8 cellular contexts compared by ENCODE assay signal in the genomic region with DNA sequence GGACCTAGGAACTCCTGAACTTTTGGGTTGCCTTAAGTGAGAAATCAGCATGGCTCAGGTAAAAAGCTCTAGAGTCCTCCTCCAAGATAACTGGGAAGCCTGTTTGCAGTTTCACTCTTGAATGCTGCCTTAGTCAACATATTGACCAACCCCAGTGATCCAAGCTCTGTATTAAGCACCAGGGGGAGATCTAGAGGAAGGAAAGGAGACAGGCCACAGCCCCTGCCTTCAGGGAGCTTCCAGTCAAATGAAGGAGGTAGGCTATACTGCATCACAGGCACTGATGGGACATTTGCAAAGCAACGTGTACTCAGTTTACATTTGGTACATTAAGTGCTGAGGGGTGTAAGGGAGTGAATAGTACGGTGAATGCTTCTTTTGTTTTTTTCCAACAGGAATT. TPM values are rescaled to one million over a fixed set of nuclear protein-coding genes. Genes with fewer than 3 reads are reported as not detected.
DNase-seq lines count a peak whose midpoint lies in the region; ATAC-seq and TF ChIP-seq lines count a peak whose summit lies in the region.

No MANE protein-coding gene starts in this region.

- peak overlapping the region; percentile 89 for H3K9ac ChIP-seq in Loucy (ENCODE audit: low read depth, low read length, poor library complexity, severe bottlenecking)

- H4K20me1 ChIP-seq in Loucy (ENCODE audit: insufficient read depth, low read length, poor library complexity, severe bottlenecking): peaks cover 34% of the 10 kb centered on the region

- H3K27me3 ChIP-seq in BJ (ENCODE audit: control insufficient read depth, insufficient read depth, low read length): no peaks in the 10 kb centered on the region
- no peaks in the 10 kb centered on the region for H3K27me3 ChIP-seq in Loucy (ENCODE audit: insufficient read depth, low read length, poor library complexity, severe bottlenecking)
- H3K27me3 ChIP-seq in HAP-1 (ENCODE audit: low read depth): no peaks in the 10 kb centered on the region

- H3K4me2 ChIP-seq in Loucy (ENCODE audit: low read depth, low read length, poor library complexity, severe bottlenecking): peak overlapping the region; percentile 97

- POLR2A ChIA-PET in BJ (lab: Charles Lee): no interaction called here

- peaks cover 39% of the 10 kb centered on the region for H3K79me2 ChIP-seq in Loucy (ENCODE audit: insufficient read depth, low read length)

- peaks cover 55% of the 10 kb centered on the region for H3K4me1 Mint-ChIP-seq in nephron

- in situ Hi-C loops in HAP-1 (cut with MboI; ENCODE audit: low sequenced_read_pairs): no loop called here

- H3F3A ChIP-seq in Loucy (ENCODE audit: low read depth): peaks cover 3% of the 10 kb centered on the region; the same call in 1 of the 2 replicates

- peak overlapping the region; percentile 91 to 95 (median 92) for H3K4me3 Mint-ChIP-seq in nephron

- no peaks in the 10 kb centered on the region for H3K9me2 ChIP-seq in Loucy (replicated peaks; ENCODE audit: low read depth, low read length)

- DNase-seq in BJ (ENCODE audit: low read depth) (no peak), choroid plexus epithelial cell (ENCODE audit: low read depth) (no peak), HAP-1 (ENCODE audit: low spot score in 2 of 2) (no peak), NCI-H2227 treated with DMSO at 0.1 percent for 48 hours (lab: John Stamatoyannopoulos, UW) (no peak)
- no peak for DNase-seq in effector CD8-positive, alpha-beta T cell (lab: John Stamatoyannopoulos, UW)

- H3K9me3 ChIP-seq in Loucy (ENCODE audit: insufficient read depth, low read depth, low read length): no peaks in the 10 kb centered on the region
- H3K9me3 ChIP-seq in HAP-1: no peaks in the 10 kb centered on the region

- CTCF ChIA-PET in BJ (lab: Yijun Ruan, JAX): interaction anchor here (1.3 to 3.7 kb wide), 6 partner anchors 9 to 117 kb away, joined by 3 to 17 read pairs (median 8); no protein-coding TSS in a partner anchor

- H3K9me3 Mint-ChIP-seq in nephron: no peaks in the 10 kb centered on the region

- H3K36me3 ChIP-seq in BJ (ENCODE audit: control insufficient read depth, insufficient read depth, low read length): peaks cover 20% of the 10 kb centered on the region
- H3K36me3 ChIP-seq in Loucy (ENCODE audit: insufficient read depth, low read length): peaks cover 29% of the 10 kb centered on the region; the same call in 1 of the 2 replicates
- H3K36me3 ChIP-seq in HAP-1 (replicated peaks): peaks cover 49% of the 10 kb centered on the region

- H3K4me3 ChIP-seq in BJ (ENCODE audit: low read depth, low read length) (peak overlapping the region; percentile 86), Loucy (ENCODE audit: low read length, poor library complexity, severe bottlenecking) (peak overlapping the region; percentile 83), choroid plexus epithelial cell (ENCODE audit: low read depth, low read length) (peak overlapping the region; percentile 86), HAP-1 (no peak overlapping the region)

- no peaks in the 10 kb centered on the region for H3K27me3 Mint-ChIP-seq in nephron (ENCODE audit: low read depth)

- peak overlapping the region; percentile 97 to 100 (median 98) for H3K27ac Mint-ChIP-seq in nephron

- H3K4me1 ChIP-seq in Loucy (ENCODE audit: insufficient read depth, low read length, poor library complexity, severe bottlenecking) (peaks cover 52% of the 10 kb centered on the region), HAP-1 (peaks cover 8% of the 10 kb centered on the region)

- TF ChIP-seq CTCF in BJ (IDR thresholded peaks at IDR 0.05; ENCODE audit: insufficient read depth, low read depth, low read length) (no peak), Loucy (conservative IDR thresholded peaks at IDR 0.05; ENCODE audit: low read length) (no peak), choroid plexus epithelial cell (conservative IDR thresholded peaks at IDR 0.05; ENCODE audit: low read depth, low read length) (peak; percentile 5), nephron (IDR thresholded peaks at IDR 0.05; ENCODE audit: unreplicated experiment in 3 of 3) (no peak)

- H3K36me3 Mint-ChIP-seq in nephron (ENCODE audit: low read depth): peaks cover 57% of the 10 kb centered on the region

- no peak for ATAC-seq in GM18511 (IDR thresholded peaks at IDR 0.05; ENCODE audit: unreplicated experiment)

- no peak overlapping the region for H2AFZ ChIP-seq in Loucy (ENCODE audit: low read length)

RNA-seq across cellular contexts. Expression of gene CSAD, which starts 1.2 kb away (rescaled TPM):
- 27.3 and 30.7 TPM in 2 replicates for polyA plus RNA-seq in BJ (2011; rRNA removed)
- 8.4 and 14.0 TPM in 2 replicates for polyA minus RNA-seq in BJ (2011; rRNA and poly(A)+ RNA removed)

RNA-seq across cellular contexts. Expression of gene ZNF740, which starts 1.4 kb away (rescaled TPM):
- polyA plus RNA-seq in BJ (2011; rRNA removed): 15.7 and 16.8 TPM in 2 replicates
- polyA minus RNA-seq in BJ (2011; rRNA and poly(A)+ RNA removed): 25.7 and 28.4 TPM in 2 replicates

RNA-seq across cellular contexts. Expression of gene ITGB7, which starts 25.1 kb away (rescaled TPM):
- polyA plus RNA-seq in BJ (2011; rRNA removed): 0.59 and 0.63 TPM in 2 replicates
- polyA minus RNA-seq in BJ (2011; rRNA and poly(A)+ RNA removed): 0.51 and 1.4 TPM in 2 replicates

RNA-seq across cellular contexts. Expression of gene RARG, which starts 50.1 kb away (rescaled TPM):
- 41.7 and 63.9 TPM in 2 replicates for polyA plus RNA-seq in BJ (2011; rRNA removed)
- polyA minus RNA-seq in BJ (2011; rRNA and poly(A)+ RNA removed): 56.1 and 60.3 TPM in 2 replicates
